Comparison of ENCODE assay signal across 22 cellular contexts in genomic region chr20:62217913-62218773, GRCh38. TPM values are rescaled to one million over a fixed set of nuclear protein-coding genes. Genes with fewer than 3 reads are reported as not detected.
"Had no signal": no experiment of that assay in that cellular context is flagged by ENCODE, and none has a peak within 500 bp of the region (broad histone marks: within the 10 kb centered on the region; RNA-seq: fewer than 3 reads in every experiment).

No MANE protein-coding gene starts in this region.

- H3K4me3 ChIP-seq: ascending aorta, gastrocnemius medialis, heart right ventricle, right atrium auricular region, transverse colon had no signal

- H3K4me3 Mint-ChIP-seq: activated CD8-positive, alpha-beta memory T cell treated with anti-CD3 and anti-CD28 coated beads, Interleukin-2, amount 10 ng/mL, durations not matched to agents 7 days and 5 days; activated naive CD4-positive, alpha-beta T cell treated with anti-CD3 and anti-CD28 coated beads, Interleukin-2, amount 10 ng/mL, durations not matched to agents 7 days and 5 days had no signal

- H3K27ac Mint-ChIP-seq: activated CD8-positive, alpha-beta memory T cell treated with anti-CD3 and anti-CD28 coated beads, Interleukin-2, amount 10 ng/mL, durations not matched to agents 7 days and 5 days; activated naive CD4-positive, alpha-beta T cell treated with anti-CD3 and anti-CD28 coated beads, Interleukin-2, amount 10 ng/mL, durations not matched to agents 7 days and 5 days; activated T-helper 2 cell treated with anti-CD3 and anti-CD28 coated beads, Interferon-gamma antibody, Interleukin-2, Interleukin-4, amounts not matched to agents 10 μg/mL and 5 μg/mL and 100 μg/mL, durations not matched to agents 14 hours and 24 hours and 36 hours; endodermal cell; T-helper 2 cell treated with Interferon-gamma antibody and Interleukin-4, amounts not matched to agents 5 μg/mL and 100 μg/mL, for 36 hours had no signal

- H3K36me3 Mint-ChIP-seq: activated CD8-positive, alpha-beta memory T cell treated with anti-CD3 and anti-CD28 coated beads, Interleukin-2, amount 10 ng/mL, durations not matched to agents 7 days and 5 days; activated naive CD4-positive, alpha-beta T cell treated with anti-CD3 and anti-CD28 coated beads, Interleukin-2, amount 10 ng/mL, durations not matched to agents 7 days and 5 days had no signal

- DNase-seq: activated CD4-positive, alpha-beta T cell treated with anti-CD3 and anti-CD28 coated beads, Interleukin-2, amount 50 U/mL, for 48 hours; activated CD8-positive, alpha-beta memory T cell treated with anti-CD3 and anti-CD28 coated beads, Interleukin-2, amount 10 ng/mL, durations not matched to agents 7 days and 5 days; activated naive CD4-positive, alpha-beta T cell treated with anti-CD3 and anti-CD28 coated beads, Interleukin-2, amount 10 ng/mL, durations not matched to agents 7 days and 5 days; activated T-cell treated with anti-CD3 and anti-CD28 coated beads, Interleukin-2, amount 50 U/mL, for 1 hour; erythroblast; gastrocnemius medialis; heart right ventricle; small intestine; stimulated activated CD4-positive, alpha-beta T cell treated with anti-CD3 and anti-CD28 coated beads, Interleukin-4, amount 100 ng/mL, for 24 hours; stimulated activated naive CD4-positive, alpha-beta T cell treated with Interleukin-2 at 50 U/mL for 16 hours; transverse colon had no signal

- H3K4me1 Mint-ChIP-seq: activated CD8-positive, alpha-beta memory T cell treated with anti-CD3 and anti-CD28 coated beads, Interleukin-2, amount 10 ng/mL, durations not matched to agents 7 days and 5 days had no signal

- H3K9me3 Mint-ChIP-seq: activated naive CD4-positive, alpha-beta T cell treated with anti-CD3 and anti-CD28 coated beads, Interleukin-2, amount 10 ng/mL, durations not matched to agents 7 days and 5 days; activated T-helper 2 cell treated with anti-CD3 and anti-CD28 coated beads, Interferon-gamma antibody, Interleukin-2, Interleukin-4, amounts not matched to agents 10 μg/mL and 5 μg/mL and 100 μg/mL, durations not matched to agents 14 hours and 24 hours and 36 hours; endodermal cell; T-helper 2 cell treated with Interferon-gamma antibody and Interleukin-4, amounts not matched to agents 5 μg/mL and 100 μg/mL, for 36 hours had no signal

- H3K36me3 ChIP-seq: ascending aorta, gastrocnemius medialis, heart right ventricle, right atrium auricular region, transverse colon had no signal

- ATAC-seq: activated CD8-positive, alpha-beta memory T cell treated with anti-CD3 and anti-CD28 coated beads, Interleukin-2, amount 10 ng/mL, durations not matched to agents 7 days and 5 days; gastrocnemius medialis; left lobe of liver had no signal

- H3K27ac ChIP-seq: ascending aorta, gastrocnemius medialis, heart right ventricle, right atrium auricular region, transverse colon had no signal

- H3K9me3 ChIP-seq: ascending aorta, gastrocnemius medialis, heart right ventricle, right atrium auricular region, transverse colon had no signal

RNA-seq across cellular contexts. Expression of gene HRH3, which starts 1.9 kb away (rescaled TPM):
- total RNA-seq: activated CD8-positive, alpha-beta memory T cell treated with anti-CD3 and anti-CD28 coated beads, Interleukin-2, amount 10 ng/mL, durations not matched to agents 7 days and 5 days; activated T-helper 2 cell treated with anti-CD3 and anti-CD28 coated beads, Interferon-gamma antibody, Interleukin-2, Interleukin-4, amounts not matched to agents 10 μg/mL and 5 μg/mL and 100 μg/mL, durations not matched to agents 14 hours and 24 hours and 36 hours; bronchial epithelial cell; chondrocyte; dermis microvascular lymphatic vessel endothelial cell; gastrocnemius medialis; heart right ventricle; left lobe of liver; lung microvascular endothelial cell; posterior vena cava; right atrium auricular region; transverse colon had no signal
